31 cellular contexts compared by ENCODE assay signal in the genomic region with DNA sequence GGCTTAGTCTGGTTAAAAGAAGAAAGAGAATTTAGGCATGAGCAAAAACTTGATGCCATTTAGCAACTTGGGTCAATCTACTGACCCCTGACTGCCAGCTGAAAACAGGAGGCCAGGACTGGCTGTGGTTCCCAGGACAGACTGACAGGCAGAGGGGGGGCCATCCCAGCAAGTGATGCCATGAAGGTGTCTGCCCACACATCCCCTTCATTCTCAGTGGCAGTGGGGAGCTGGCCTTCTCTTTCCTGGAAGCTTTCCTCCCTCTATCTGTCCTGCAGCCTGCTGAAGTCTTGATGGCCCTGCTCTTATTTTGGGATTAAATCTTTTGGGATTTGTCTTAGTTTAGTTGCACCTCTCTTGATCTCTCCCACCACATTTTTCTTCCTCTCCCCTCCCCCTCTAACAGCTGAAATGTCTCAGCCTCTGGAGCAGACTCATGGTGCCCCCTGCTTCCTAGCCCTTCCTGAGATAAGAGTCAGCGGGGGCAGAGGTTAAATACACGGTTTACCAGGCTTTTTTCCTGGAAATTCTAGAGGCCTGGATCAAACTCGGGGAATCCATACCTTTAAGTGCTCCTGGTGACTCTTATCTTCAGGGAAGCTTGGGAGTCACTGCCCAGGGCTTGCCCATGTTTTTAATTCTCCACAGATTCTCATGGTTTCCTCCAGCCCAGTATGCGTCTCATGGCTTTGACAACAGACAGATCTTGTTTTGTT.
DNase-seq lines count a peak whose midpoint lies in the region; ATAC-seq and TF ChIP-seq lines count a peak whose summit lies in the region.
"Had no signal": no experiment of that assay in that cellular context is flagged by ENCODE, and none has a peak within 500 bp of the region (broad histone marks: within the 10 kb centered on the region; RNA-seq: fewer than 3 reads in every experiment).

No MANE protein-coding gene starts in this region.

- H3K79me2 ChIP-seq in GM23248 (ENCODE audit: insufficient read depth) (no peaks in the 10 kb centered on the region), hepatocyte (no peaks in the 10 kb centered on the region)

- no peak overlapping the region for H4K91ac ChIP-seq in mesenchymal stem cell (ENCODE audit: low read length)

- H2AFZ ChIP-seq in GM23248 (no peak overlapping the region), hepatocyte (no peak overlapping the region), mesenchymal stem cell (ENCODE audit: low read depth, low read length) (no peak overlapping the region)

- no peak for ATAC-seq in RWPE2 (ENCODE audit: low read depth)
- ATAC-seq in activated CD4-positive, alpha-beta T cell treated with anti-CD3 and anti-CD28 coated beads for 36 hours = no peak
- ATAC-seq: left colon, Right ventricle myocardium inferior, WTC11 had no signal

- H3K14ac ChIP-seq in mesenchymal stem cell (ENCODE audit: low read length in 2 of 2) = no peak overlapping the region

- H3K27me3 ChIP-seq in GM23248 (replicated peaks; ENCODE audit: insufficient read depth) (no peaks in the 10 kb centered on the region), RWPE2 (ENCODE audit: insufficient read depth, poor library complexity, severe bottlenecking) (no peaks in the 10 kb centered on the region), hepatocyte (no peaks in the 10 kb centered on the region), mesenchymal stem cell (ENCODE audit: control insufficient read depth in 1 of 2, insufficient read depth in 1 of 2, low read length in 2 of 2) (no peaks in the 10 kb centered on the region)
- H3K27me3 ChIP-seq: colonic mucosa, ovary, right atrium auricular region had no signal

- H3K27me3 Mint-ChIP-seq in activated T-helper 2 cell treated with anti-CD3 and anti-CD28 coated beads, Interferon-gamma antibody, Interleukin-2, Interleukin-4, amounts not matched to agents 10 μg/mL and 5 μg/mL and 100 μg/mL, durations not matched to agents 14 hours and 24 hours and 36 hours (ENCODE audit: low read depth) = no peaks in the 10 kb centered on the region
- peaks cover 5% of the 10 kb centered on the region for H3K27me3 Mint-ChIP-seq in activated CD4-positive, alpha-beta T cell treated with anti-CD3 and anti-CD28 coated beads for 36 hours
- H3K27me3 Mint-ChIP-seq: CD4-positive, CD25-positive, alpha-beta regulatory T cell had no signal

- POLR2A ChIA-PET in activated CD4-positive, alpha-beta T cell treated with anti-CD3 and anti-CD28 coated beads for 36 hours (lab: Charles Lee) = no interaction called here

- no peaks in the 10 kb centered on the region for H3K9me3 Mint-ChIP-seq in activated T-helper 2 cell treated with anti-CD3 and anti-CD28 coated beads, Interferon-gamma antibody, Interleukin-2, Interleukin-4, amounts not matched to agents 10 μg/mL and 5 μg/mL and 100 μg/mL, durations not matched to agents 14 hours and 24 hours and 36 hours
- H3K9me3 Mint-ChIP-seq in activated CD4-positive, alpha-beta T cell treated with anti-CD3 and anti-CD28 coated beads for 36 hours (ENCODE audit: low read depth) = no peaks in the 10 kb centered on the region
- H3K9me3 Mint-ChIP-seq: memory B cell had no signal

- in situ Hi-C loops in GM23248 (cut with MboI) = no loop called here

- TF ChIP-seq CTCF in RWPE2 (IDR thresholded peaks at IDR 0.05; ENCODE audit: poor library complexity, severe bottlenecking) = no peak
- TF ChIP-seq CTCF in hepatocyte (IDR thresholded peaks at IDR 0.05; ENCODE audit: poor library complexity) = no peak

- H2BK12ac ChIP-seq in mesenchymal stem cell (ENCODE audit: low read length in 2 of 2) = no peak overlapping the region

- H3K23ac ChIP-seq in mesenchymal stem cell (ENCODE audit: low read length in 2 of 2) = no peak overlapping the region

- H3K9me2 ChIP-seq in GM23248 (ENCODE audit: insufficient read depth) = no peaks in the 10 kb centered on the region
- H3K9me2 ChIP-seq in hepatocyte (replicated peaks; ENCODE audit: insufficient read depth) = no peaks in the 10 kb centered on the region

- H3K18ac ChIP-seq in mesenchymal stem cell (ENCODE audit: low read depth in 1 of 2, low read length in 2 of 2) = no peak overlapping the region

- H2BK120ac ChIP-seq in mesenchymal stem cell (ENCODE audit: low read depth, low read length) = no peak overlapping the region

- H3K4me3 ChIP-seq in GM23248 = no peak overlapping the region
- no peak overlapping the region for H3K4me3 ChIP-seq in RWPE2 (ENCODE audit: severe bottlenecking)
- no peak overlapping the region for H3K4me3 ChIP-seq in hepatocyte
- no peak overlapping the region for H3K4me3 ChIP-seq in mesenchymal stem cell (ENCODE audit: insufficient read depth in 1 of 2, low read depth in 1 of 2, low read length in 2 of 2)
- H3K4me3 ChIP-seq: colonic mucosa, ovary, right atrium auricular region had no signal

- H3K36me3 ChIP-seq in GM23248 (ENCODE audit: low read depth) = no peaks in the 10 kb centered on the region
- H3K36me3 ChIP-seq in RWPE2 (ENCODE audit: low read depth) = no peaks in the 10 kb centered on the region
- H3K36me3 ChIP-seq in hepatocyte (replicated peaks; ENCODE audit: insufficient read depth, low read depth) = no peaks in the 10 kb centered on the region
- H3K36me3 ChIP-seq in mesenchymal stem cell (ENCODE audit: control insufficient read depth in 1 of 2, insufficient read depth in 2 of 2, low read depth in 1 of 2, low read length in 2 of 2) = no peaks in the 10 kb centered on the region
- H3K36me3 ChIP-seq: colonic mucosa, ovary, right atrium auricular region had no signal

- peaks cover 9% of the 10 kb centered on the region for H3K4me1 Mint-ChIP-seq in activated T-helper 2 cell treated with anti-CD3 and anti-CD28 coated beads, Interferon-gamma antibody, Interleukin-2, Interleukin-4, amounts not matched to agents 10 μg/mL and 5 μg/mL and 100 μg/mL, durations not matched to agents 14 hours and 24 hours and 36 hours (ENCODE audit: low read depth)
- H3K4me1 Mint-ChIP-seq in activated CD4-positive, alpha-beta T cell treated with anti-CD3 and anti-CD28 coated beads for 36 hours = peaks cover 8% of the 10 kb centered on the region
- H3K4me1 Mint-ChIP-seq: memory B cell, naive B cell had no signal

- H3K9me3 ChIP-seq in GM23248 (ENCODE audit: low read depth) (no peaks in the 10 kb centered on the region), RWPE2 (ENCODE audit: severe bottlenecking) (no peaks in the 10 kb centered on the region), hepatocyte (ENCODE audit: low read depth) (no peaks in the 10 kb centered on the region), mesenchymal stem cell (ENCODE audit: control insufficient read depth, low read length) (no peaks in the 10 kb centered on the region)
- H3K9me3 ChIP-seq: colonic mucosa, ovary, right atrium auricular region had no signal

- H3K4ac ChIP-seq in mesenchymal stem cell (ENCODE audit: low read depth in 1 of 2, low read length in 2 of 2) = no peak overlapping the region

- no peak overlapping the region for H2BK15ac ChIP-seq in mesenchymal stem cell (ENCODE audit: low read depth, poor library complexity, severe bottlenecking)

- WGBS in GM23248 (ENCODE audit: low coverage in 1 of 2, low lambda C conversion rate in 2 of 2, missing lambda C conversion rate in 2 of 2), 2 experiments = 95% methylated on average over 4 of the region's 4 CpGs
- WGBS in hepatocyte (ENCODE audit: low lambda C conversion rate, missing lambda C conversion rate) = 38% methylated on average over 4 of the region's 4 CpGs
- 31% methylated on average over 3 of the region's 4 CpGs for WGBS in mesenchymal stem cell

- intact Hi-C loops in activated T-helper 2 cell treated with anti-CD3 and anti-CD28 coated beads, Interferon-gamma antibody, Interleukin-2, Interleukin-4, amounts not matched to agents 10 μg/mL and 5 μg/mL and 100 μg/mL, durations not matched to agents 14 hours and 24 hours and 36 hours (cut with micrococcal nuclease) = no loop called here
- intact Hi-C loops in activated CD4-positive, alpha-beta T cell treated with anti-CD3 and anti-CD28 coated beads for 36 hours (cut with DNase I, micrococcal nuclease) = no loop called here

- CTCF ChIA-PET in activated CD4-positive, alpha-beta T cell treated with anti-CD3 and anti-CD28 coated beads for 36 hours (lab: Charles Lee) = no interaction called here

- no peak overlapping the region for H2BK5ac ChIP-seq in mesenchymal stem cell (ENCODE audit: low read depth, low read length, poor library complexity, severe bottlenecking)

- no peaks in the 10 kb centered on the region for H3K36me3 Mint-ChIP-seq in activated T-helper 2 cell treated with anti-CD3 and anti-CD28 coated beads, Interferon-gamma antibody, Interleukin-2, Interleukin-4, amounts not matched to agents 10 μg/mL and 5 μg/mL and 100 μg/mL, durations not matched to agents 14 hours and 24 hours and 36 hours (ENCODE audit: low read depth)
- H3K36me3 Mint-ChIP-seq in activated CD4-positive, alpha-beta T cell treated with anti-CD3 and anti-CD28 coated beads for 36 hours (ENCODE audit: low read depth) = no peaks in the 10 kb centered on the region
- H3K36me3 Mint-ChIP-seq: CD4-positive, CD25-positive, alpha-beta regulatory T cell; memory B cell; naive B cell; WTC11 had no signal

- no peak overlapping the region for H4K8ac ChIP-seq in mesenchymal stem cell (ENCODE audit: low read length)

- H3K27ac Mint-ChIP-seq in activated T-helper 2 cell treated with anti-CD3 and anti-CD28 coated beads, Interferon-gamma antibody, Interleukin-2, Interleukin-4, amounts not matched to agents 10 μg/mL and 5 μg/mL and 100 μg/mL, durations not matched to agents 14 hours and 24 hours and 36 hours = no peak overlapping the region
- H3K27ac Mint-ChIP-seq in activated CD4-positive, alpha-beta T cell treated with anti-CD3 and anti-CD28 coated beads for 36 hours = no peak overlapping the region
- H3K27ac Mint-ChIP-seq: CD4-positive, CD25-positive, alpha-beta regulatory T cell; memory B cell; naive B cell; WTC11 had no signal

- peak overlapping the region; percentile 92 for H3K27ac ChIP-seq in GM23248
- H3K27ac ChIP-seq in RWPE2 (ENCODE audit: poor library complexity, severe bottlenecking) = peak overlapping the region; percentile 92
- no peak overlapping the region for H3K27ac ChIP-seq in hepatocyte
- H3K27ac ChIP-seq in mesenchymal stem cell (ENCODE audit: low read length, poor library complexity, severe bottlenecking) = no peak overlapping the region
- H3K27ac ChIP-seq: colonic mucosa, ovary had no signal

- H3K79me1 ChIP-seq in mesenchymal stem cell (replicated peaks; ENCODE audit: low read length, poor library complexity, severe bottlenecking) = no peaks in the 10 kb centered on the region

- DNase-seq in GM23248 = no peak
- DNase-seq in RWPE2 (ENCODE audit: low spot score) = no peak
- peak; percentile 66 for DNase-seq in islet precursor cell
- peak; percentile 45 for DNase-seq in renal cortical epithelial cell (ENCODE audit: low read depth)
- no peak for DNase-seq in hepatocyte (ENCODE audit: low spot score)
- DNase-seq in activated T-helper 2 cell treated with anti-CD3 and anti-CD28 coated beads, Interferon-gamma antibody, Interleukin-2, Interleukin-4, amounts not matched to agents 10 μg/mL and 5 μg/mL and 100 μg/mL, durations not matched to agents 14 hours and 24 hours and 36 hours (ENCODE audit: low spot score) = no peak
- DNase-seq in activated CD4-positive, alpha-beta T cell treated with anti-CD3 and anti-CD28 coated beads for 36 hours = no peak
- no peak for DNase-seq in mesenchymal stem cell
- DNase-seq: activated CD4-positive, alpha-beta T cell treated with anti-CD3 and anti-CD28 coated beads, Interleukin-2, amount 50 U/mL, for 48 hours; activated CD8-positive, alpha-beta memory T cell treated with anti-CD3 and anti-CD28 coated beads, Interleukin-2, amount 50 U/mL, for 4 hours; activated effector memory CD4-positive, alpha-beta T cell treated with anti-CD3 and anti-CD28 coated beads, Interleukin-2, amount 50 U/mL, for 16 hours; CD4-positive, CD25-positive, alpha-beta regulatory T cell; colonic mucosa; DMS 273 treated with DMSO at 0.1 percent for 48 hours; GDM1; left colon; naive B cell; NCI-H1092 treated with DMSO at 0.1 percent for 48 hours; NCI-H1930; NCI-H2227 treated with DMSO at 0.1 percent for 48 hours; NCI-H748 treated with DMSO at 0.1 percent for 48 hours; ovary; stimulated activated CD4-positive, alpha-beta T cell treated with anti-CD3 and anti-CD28 coated beads, Interleukin-12 subunit alpha, Interleukin-12 subunit beta, amount 100 ng/mL, for 4 hours; stimulated activated CD4-positive, alpha-beta T cell treated with anti-CD3 and anti-CD28 coated beads, Interleukin-4, amount 100 ng/mL, for 24 hours; stimulated activated naive CD4-positive, alpha-beta T cell; SW 1271; T1000 had no signal

- H4K20me1 ChIP-seq in GM23248 (ENCODE audit: insufficient read depth) (no peaks in the 10 kb centered on the region), hepatocyte (ENCODE audit: insufficient read depth, poor library complexity, severe bottlenecking) (no peaks in the 10 kb centered on the region)

- H3K4me3 Mint-ChIP-seq in activated T-helper 2 cell treated with anti-CD3 and anti-CD28 coated beads, Interferon-gamma antibody, Interleukin-2, Interleukin-4, amounts not matched to agents 10 μg/mL and 5 μg/mL and 100 μg/mL, durations not matched to agents 14 hours and 24 hours and 36 hours (ENCODE audit: low read depth) = no peak overlapping the region
- H3K4me3 Mint-ChIP-seq in activated CD4-positive, alpha-beta T cell treated with anti-CD3 and anti-CD28 coated beads for 36 hours = no peak overlapping the region
- H3K4me3 Mint-ChIP-seq: CD4-positive, CD25-positive, alpha-beta regulatory T cell; memory B cell; naive B cell; WTC11 had no signal

- peak overlapping the region; percentile 52; the same call in 1 of the 2 replicates for H3K9ac ChIP-seq in GM23248
- H3K9ac ChIP-seq in mesenchymal stem cell (ENCODE audit: low read length) = no peak overlapping the region

- H3K4me2 ChIP-seq in GM23248 (ENCODE audit: unreplicated experiment) (peak overlapping the region; percentile 56), hepatocyte (no peak overlapping the region), mesenchymal stem cell (ENCODE audit: low read length, poor library complexity, severe bottlenecking) (no peak overlapping the region)

- H3K4me1 ChIP-seq in GM23248 (ENCODE audit: insufficient read depth) (peaks cover 57% of the 10 kb centered on the region), RWPE2 (ENCODE audit: insufficient read depth, poor library complexity, severe bottlenecking) (peaks cover 34% of the 10 kb centered on the region), hepatocyte (ENCODE audit: insufficient read depth) (peaks cover 29% of the 10 kb centered on the region), mesenchymal stem cell (ENCODE audit: control insufficient read depth, insufficient read depth, low read depth, low read length) (peaks cover 7% of the 10 kb centered on the region)
- H3K4me1 ChIP-seq: colonic mucosa had no signal

- H2AK5ac ChIP-seq in mesenchymal stem cell (ENCODE audit: low read length, severe bottlenecking) = no peak overlapping the region

- H3F3A ChIP-seq in GM23248 (ENCODE audit: insufficient read depth) = peaks cover 41% of the 10 kb centered on the region

Comparison
In these comparisons a context has a peak if more than half of its experiments do, and no peak if none do; other contexts are left out.
1. DNase-seq: peak in islet precursor cell (single experiment) and renal cortical epithelial cell (single experiment); none in GM23248 (single experiment), RWPE2 (single experiment), hepatocyte (single experiment), activated T-helper 2 cell treated with anti-CD3 and anti-CD28 coated beads, Interferon-gamma antibody, Interleukin-2, Interleukin-4, amounts not matched to agents 10 μg/mL and 5 μg/mL and 100 μg/mL, durations not matched to agents 14 hours and 24 hours and 36 hours (single experiment), activated CD4-positive, alpha-beta T cell treated with anti-CD3 and anti-CD28 coated beads for 36 hours (single experiment) and mesenchymal stem cell (single experiment).
2. H3K27ac ChIP-seq: peak in GM23248 (single experiment) and RWPE2 (single experiment); none in hepatocyte (single experiment) and mesenchymal stem cell (single experiment).